9 cellular contexts compared by ENCODE assay signal in genomic region chr19:38402623-38402966, GRCh38. TPM values are rescaled to one million over a fixed set of nuclear protein-coding genes. Genes with fewer than 3 reads are reported as not detected.
DNase-seq lines count a peak whose midpoint lies in the region; ATAC-seq, FAIRE-seq and TF ChIP-seq lines count a peak whose summit lies in the region.
"Had no signal": no experiment of that assay in that cellular context is flagged by ENCODE, and none has a peak within 500 bp of the region (broad histone marks: within the 10 kb centered on the region; RNA-seq: fewer than 3 reads in every experiment).

No MANE protein-coding gene starts in this region.

- no peak for TF ChIP-seq CTCF in H9 (conservative IDR thresholded peaks at IDR 0.05)
- TF ChIP-seq CTCF in D721Med (IDR thresholded peaks at IDR 0.05; ENCODE audit: insufficient read depth, missing control alignments), result no peak

- no peak overlapping the region for H3K14ac ChIP-seq in H9 (ENCODE audit: insufficient read depth, low read length)

- H2BK120ac ChIP-seq in H9 (ENCODE audit: low read depth, low read length, poor library complexity, severe bottlenecking) (no peak overlapping the region), mesendoderm (ENCODE audit: low read depth, low read length) (no peak overlapping the region)

- H3K9me3 ChIP-seq in H9 (ENCODE audit: control insufficient read depth, low read depth, low read length) (no peaks in the 10 kb centered on the region), adipocyte (ENCODE audit: control insufficient read depth, low read length) (no peaks in the 10 kb centered on the region)
- H3K9me3 ChIP-seq: testis had no signal

- H3K18ac ChIP-seq in H9 (ENCODE audit: insufficient read length, low read depth, low read length) (no peak overlapping the region), mesendoderm (ENCODE audit: low read length) (no peak overlapping the region)

- H3K4me1 ChIP-seq in ACC112 (ENCODE audit: control insufficient read depth, insufficient read depth, low read length, unreplicated experiment) (no peaks in the 10 kb centered on the region), H9 (ENCODE audit: insufficient read depth, low read length) (no peaks in the 10 kb centered on the region), adipocyte (ENCODE audit: control insufficient read depth, insufficient read depth, low read length) (peaks cover 2% of the 10 kb centered on the region), mesendoderm (ENCODE audit: control insufficient read depth, low read depth, low read length) (no peaks in the 10 kb centered on the region)
- H3K4me1 ChIP-seq: testis had no signal

- no peaks in the 10 kb centered on the region for H3K79me2 ChIP-seq in ACC112 (ENCODE audit: control insufficient read depth, insufficient read depth, low read length, unreplicated experiment)
- H3K79me2 ChIP-seq in H9 (ENCODE audit: insufficient read depth, low read length), result no peaks in the 10 kb centered on the region
- no peaks in the 10 kb centered on the region for H3K79me2 ChIP-seq in mesendoderm (ENCODE audit: control insufficient read depth, insufficient read depth, low read length)

- H3K4me2 ChIP-seq in H9 (ENCODE audit: insufficient read depth, insufficient read length, low read length) (no peak overlapping the region), mesendoderm (ENCODE audit: low read length) (peak overlapping the region; percentile 56)

- H3K4me3 Mint-ChIP-seq in H9, result peak overlapping the region; percentile 46 to 84

- peaks cover 2 to 6% of the 10 kb centered on the region in 2 experiments; a peak in 2 of 4 replicates for H3K4me1 Mint-ChIP-seq in H9

- H2BK5ac ChIP-seq in H9 (ENCODE audit: insufficient read length, low read length) (no peak overlapping the region), mesendoderm (ENCODE audit: low read length) (no peak overlapping the region)

- no peaks in the 10 kb centered on the region for H3K27me3 ChIP-seq in ACC112 (ENCODE audit: insufficient read depth, low read length)
- H3K27me3 ChIP-seq in H9 (ENCODE audit: insufficient read depth, low read length), result peaks cover 3% of the 10 kb centered on the region; the same call in 1 of the 2 replicates
- peaks cover 14% of the 10 kb centered on the region for H3K27me3 ChIP-seq in adipocyte (replicated peaks; ENCODE audit: control insufficient read depth, insufficient read depth, low read length)
- no peaks in the 10 kb centered on the region for H3K27me3 ChIP-seq in mesendoderm (ENCODE audit: insufficient read depth, low read length, poor library complexity)
- H3K27me3 ChIP-seq: testis had no signal

- H3K27ac ChIP-seq in ACC112 (ENCODE audit: low read depth, low read length) (no peak overlapping the region), H9 (ENCODE audit: insufficient read length, low read depth, low read length) (no peak overlapping the region), mesendoderm (ENCODE audit: low read depth, low read length) (no peak overlapping the region)

- DNase-seq in H9 (no peak), adipocyte (ENCODE audit: low read depth) (no peak), mesendoderm (no peak), DMS79 (lab: John Stamatoyannopoulos, UW) (no peak), D721Med (ENCODE audit: insufficient read length, low spot score) (no peak), sciatic nerve (ENCODE audit: low spot score) (no peak)

- peak overlapping the region; percentile 73 for H3K4me3 ChIP-seq in ACC112 (ENCODE audit: low read depth, low read length)
- peak overlapping the region; percentile 90 for H3K4me3 ChIP-seq in adipocyte (ENCODE audit: low read length)
- H3K4me3 ChIP-seq in mesendoderm (ENCODE audit: low read length), result no peak overlapping the region

- no CpG with 5 or more reads among the region's 18 CpGs for WGBS in H9 (ENCODE audit: extremely low coverage, insufficient read length, low lambda C conversion rate)
- WGBS in mesendoderm (ENCODE audit: extremely low coverage, insufficient coverage, low lambda C conversion rate), result no CpG with 5 or more reads among the region's 18 CpGs

- no peak overlapping the region for H2BK12ac ChIP-seq in H9 (ENCODE audit: insufficient read length, low read depth, low read length)

- no peak overlapping the region; a peak in 1 of 7 replicates for H3K27ac Mint-ChIP-seq in H9

- no peak overlapping the region for H3T11ph ChIP-seq in H9 (ENCODE audit: low read length)

- H3K9ac ChIP-seq in H9 (ENCODE audit: extremely low read depth, insufficient read length, low read length) (no peak overlapping the region), adipocyte (ENCODE audit: low read length) (peak overlapping the region; percentile 62), mesendoderm (ENCODE audit: low read length) (peak overlapping the region; percentile 54)

- peaks cover 49% of the 10 kb centered on the region for H3K27me3 Mint-ChIP-seq in H9 (ENCODE audit: low read depth)

- H2AK5ac ChIP-seq in H9 (ENCODE audit: insufficient read length, low read length) (no peak overlapping the region), mesendoderm (ENCODE audit: low read length) (no peak overlapping the region)

- H4K8ac ChIP-seq in H9 (replicated peaks; ENCODE audit: insufficient read length, low read depth, low read length), result no peak overlapping the region
- H4K8ac ChIP-seq in mesendoderm (ENCODE audit: low read depth, low read length), result no peak overlapping the region

- H3K23ac ChIP-seq in H9 (ENCODE audit: insufficient read length, low read depth, low read length) (no peak overlapping the region), mesendoderm (ENCODE audit: low read length) (no peak overlapping the region)

- peaks cover 0 to 15% (median 12%) of the 10 kb centered on the region in 3 experiments; a peak in 4 of 7 replicates for H3K36me3 Mint-ChIP-seq in H9 (ENCODE audit: insufficient read depth in 1 of 3, low read depth in 3 of 3)

- no peaks in the 10 kb centered on the region for H4K20me1 ChIP-seq in H9 (ENCODE audit: control insufficient read depth, insufficient read depth, insufficient read length)

- no peak overlapping the region for H4K91ac ChIP-seq in H9 (ENCODE audit: insufficient read length, low read depth, low read length)

- H3K79me1 ChIP-seq in H9 (ENCODE audit: insufficient read depth, low read depth, low read length, poor library complexity, severe bottlenecking), result no peaks in the 10 kb centered on the region
- H3K79me1 ChIP-seq in mesendoderm (ENCODE audit: low read length), result no peaks in the 10 kb centered on the region

- no peak overlapping the region for H2BK15ac ChIP-seq in H9 (ENCODE audit: low read depth, low read length)
- H2BK15ac ChIP-seq in mesendoderm (replicated peaks; ENCODE audit: low read depth), result no peak overlapping the region

- H3K4ac ChIP-seq in H9 (ENCODE audit: low read depth, low read length) (no peak overlapping the region), mesendoderm (ENCODE audit: low read depth, low read length) (no peak overlapping the region)

- H3K56ac ChIP-seq in H9 (ENCODE audit: insufficient read length, low read depth, low read length) (no peak overlapping the region), mesendoderm (ENCODE audit: low read length) (peak overlapping the region; percentile 37)

- no peak overlapping the region for H2BK20ac ChIP-seq in H9 (ENCODE audit: low read depth, low read length, poor library complexity, severe bottlenecking)

- no peaks in the 10 kb centered on the region for H3K9me3 Mint-ChIP-seq in H9

- no peak for FAIRE-seq in D721Med (lab: Jason Lieb, UNC)

- ATAC-seq in activated CD4-positive, CD25-positive, alpha-beta regulatory T cell treated with anti-CD3 and anti-CD28 coated beads, Interleukin-2, amount 50 U/mL, for 24 hours, result no peak
- no peak for ATAC-seq in sciatic nerve

- H2AFZ ChIP-seq in ACC112 (ENCODE audit: low read length, unreplicated experiment) (peak overlapping the region; percentile 50), H9 (ENCODE audit: low read length) (no peak overlapping the region)

- H3K36me3 ChIP-seq in ACC112 (ENCODE audit: insufficient read depth, low read length), result no peaks in the 10 kb centered on the region
- H3K36me3 ChIP-seq in adipocyte (ENCODE audit: control insufficient read depth, insufficient read depth, low read length, severe bottlenecking), result peaks cover 7% of the 10 kb centered on the region
- H3K36me3 ChIP-seq in mesendoderm (ENCODE audit: control insufficient read depth, insufficient read depth, low read length), result no peaks in the 10 kb centered on the region

- intact Hi-C loops in sciatic nerve (cut with DNase I), result loop anchor here (10.0 kb wide), 1 partner anchor 232 kb away; no protein-coding TSS in a partner anchor

- H3K23me2 ChIP-seq in H9 (ENCODE audit: insufficient read length, low read depth, low read length, poor library complexity, severe bottlenecking), result peaks cover 5% of the 10 kb centered on the region

- H4K5ac ChIP-seq in H9 (ENCODE audit: insufficient read length, low read depth, low read length) (no peak overlapping the region), mesendoderm (ENCODE audit: low read length) (no peak overlapping the region)

RNA-seq across cellular contexts. Expression of gene FAM98C, which starts 0.3 kb away (rescaled TPM):
- total RNA-seq in H9 (2021) (15.0 and 16.4 TPM in 2 replicates), sciatic nerve (24.8 TPM)
- polyA plus RNA-seq in mesendoderm (2013, experiment 1 of 2), result 2.2 TPM
- polyA plus RNA-seq in mesendoderm (2013, experiment 2 of 2), result 2.6 TPM

RNA-seq across cellular contexts. Expression of gene SPRED3, which starts 14.1 kb away (rescaled TPM):
- total RNA-seq in H9 (2021), result 11.5 and 16.4 TPM in 2 replicates
- polyA plus RNA-seq in mesendoderm (2013, experiment 1 of 2), result 2.1 TPM
- 2.1 TPM for polyA plus RNA-seq in mesendoderm (2013, experiment 2 of 2)
- total RNA-seq in sciatic nerve, result 2.3 TPM

RNA-seq across cellular contexts. Expression of gene GGN, which starts 14.8 kb away (rescaled TPM):
- total RNA-seq in H9 (2021) (1.5 and 2.4 TPM in 2 replicates), sciatic nerve (0.31 TPM)
- 0.56 TPM for polyA plus RNA-seq in mesendoderm (2013, experiment 1 of 2)
- polyA plus RNA-seq in mesendoderm (2013, experiment 2 of 2), result 0.35 TPM

RNA-seq across cellular contexts. Expression of gene RASGRP4, which starts 23.4 kb away (rescaled TPM):
- total RNA-seq in H9 (2021) (0.28 and 0.39 TPM in 2 replicates), sciatic nerve (7.0 TPM)
- 1.0 TPM for polyA plus RNA-seq in mesendoderm (2013, experiment 1 of 2)
- 0.98 TPM for polyA plus RNA-seq in mesendoderm (2013, experiment 2 of 2)

RNA-seq across cellular contexts. Expression of gene PSMD8, which starts 28.2 kb away (rescaled TPM):
- total RNA-seq in H9 (2021) (185 and 189 TPM in 2 replicates), sciatic nerve (78.2 TPM)
- polyA plus RNA-seq in mesendoderm (2013, experiment 1 of 2), result 175 TPM
- polyA plus RNA-seq in mesendoderm (2013, experiment 2 of 2), result 175 TPM
